ENCODE assay signal across 3 cellular contexts in the genomic region with DNA sequence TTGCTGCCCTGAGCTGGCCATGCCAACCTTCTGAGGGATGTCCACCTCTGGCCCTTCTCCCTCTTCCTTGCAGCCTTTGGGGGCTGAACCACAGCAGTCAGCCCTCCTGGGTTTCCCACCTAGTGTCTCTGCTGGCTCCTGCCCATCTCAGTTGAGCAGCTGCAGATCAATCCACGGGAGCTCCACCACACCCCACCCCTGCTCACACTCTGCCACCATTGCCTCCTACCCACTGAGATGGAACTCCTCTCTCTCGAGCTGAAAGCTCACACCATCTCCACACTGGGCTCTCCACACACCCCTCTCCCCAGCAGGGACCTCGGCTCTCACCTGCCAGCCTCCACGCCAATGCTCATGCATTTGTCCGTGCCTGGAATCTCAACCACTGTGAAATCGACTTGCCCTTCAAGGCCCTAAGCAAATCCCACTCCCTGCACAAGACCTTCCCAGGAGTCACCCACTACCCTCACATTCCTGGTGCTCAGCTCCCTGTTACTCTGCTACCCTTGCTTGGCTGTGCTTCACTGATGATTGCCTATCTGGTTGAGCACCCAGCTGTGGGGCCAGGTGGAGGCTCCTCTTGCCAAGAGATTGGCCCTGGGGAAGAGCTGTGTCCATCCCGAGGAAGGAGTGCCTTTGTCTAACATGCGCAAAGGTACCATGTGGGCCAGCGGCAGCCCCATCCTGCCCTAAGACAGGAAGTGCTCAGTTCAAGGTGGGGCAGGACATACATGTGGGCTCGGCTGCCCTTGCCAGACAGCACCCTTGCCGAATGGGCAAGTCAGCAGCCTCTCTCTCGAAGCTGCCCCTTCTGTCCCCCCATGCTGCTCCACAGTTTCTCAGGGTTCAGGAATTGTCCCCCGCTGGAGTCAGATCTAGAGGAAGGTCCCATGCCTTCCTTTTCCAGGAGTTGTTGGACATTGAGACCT.
TF ChIP-seq lines count a peak whose summit lies in the region.

No MANE protein-coding gene starts in this region.

TF ChIP-seq in SK-N-SH, 30 proteins besides CTCF, POLR2A, EP300 and RAD21:
- TF ChIP-seq SMC3 (IDR thresholded peaks at IDR 0.05; ENCODE audit: low read depth, low read length) (no peak), FOXJ3 (CRISPR knock-in tag; IDR thresholded peaks at IDR 0.05) (no peak), MEF2A (IDR thresholded peaks at IDR 0.05; ENCODE audit: borderline replicate concordance, low read depth) (no peak), FOXM1 (IDR thresholded peaks at IDR 0.05; ENCODE audit: low read depth) (no peak)

TF ChIP-seq in SK-N-SH treated with all-trans-retinoic acid at 6 μM for 48 hours, 23 proteins besides CTCF, POLR2A, EP300 and RAD21 (continued from another document):
- no peak for TF ChIP-seq ESRRG (CRISPR knock-in tag; IDR thresholded peaks at IDR 0.05)
- TF ChIP-seq, protein P1, sequence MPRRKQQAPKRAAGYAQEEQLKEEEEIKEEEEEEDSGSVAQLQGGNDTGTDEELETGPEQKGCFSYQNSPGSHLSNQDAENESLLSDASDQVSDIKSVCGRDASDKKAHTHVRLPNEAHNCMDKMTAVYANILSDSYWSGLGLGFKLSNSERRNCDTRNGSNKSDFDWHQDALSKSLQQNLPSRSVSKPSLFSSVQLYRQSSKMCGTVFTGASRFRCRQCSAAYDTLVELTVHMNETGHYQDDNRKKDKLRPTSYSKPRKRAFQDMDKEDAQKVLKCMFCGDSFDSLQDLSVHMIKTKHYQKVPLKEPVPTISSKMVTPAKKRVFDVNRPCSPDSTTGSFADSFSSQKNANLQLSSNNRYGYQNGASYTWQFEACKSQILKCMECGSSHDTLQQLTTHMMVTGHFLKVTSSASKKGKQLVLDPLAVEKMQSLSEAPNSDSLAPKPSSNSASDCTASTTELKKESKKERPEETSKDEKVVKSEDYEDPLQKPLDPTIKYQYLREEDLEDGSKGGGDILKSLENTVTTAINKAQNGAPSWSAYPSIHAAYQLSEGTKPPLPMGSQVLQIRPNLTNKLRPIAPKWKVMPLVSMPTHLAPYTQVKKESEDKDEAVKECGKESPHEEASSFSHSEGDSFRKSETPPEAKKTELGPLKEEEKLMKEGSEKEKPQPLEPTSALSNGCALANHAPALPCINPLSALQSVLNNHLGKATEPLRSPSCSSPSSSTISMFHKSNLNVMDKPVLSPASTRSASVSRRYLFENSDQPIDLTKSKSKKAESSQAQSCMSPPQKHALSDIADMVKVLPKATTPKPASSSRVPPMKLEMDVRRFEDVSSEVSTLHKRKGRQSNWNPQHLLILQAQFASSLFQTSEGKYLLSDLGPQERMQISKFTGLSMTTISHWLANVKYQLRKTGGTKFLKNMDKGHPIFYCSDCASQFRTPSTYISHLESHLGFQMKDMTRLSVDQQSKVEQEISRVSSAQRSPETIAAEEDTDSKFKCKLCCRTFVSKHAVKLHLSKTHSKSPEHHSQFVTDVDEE (CRISPR knock-in tag; IDR thresholded peaks at IDR 0.05) = no peak
TF ChIP-seq in SK-N-SH treated with all-trans-retinoic acid at 6 μM for 48 hours: peak in this region for 0.

TF ChIP-seq in HepG2, 621 proteins besides CTCF, POLR2A, EP300 and RAD21:
- no peak for TF ChIP-seq TP53 (CRISPR knock-in tag; conservative IDR thresholded peaks at IDR 0.05)
- no peak for TF ChIP-seq ZNF441 (CRISPR knock-in tag; IDR thresholded peaks at IDR 0.05; ENCODE audit: borderline replicate concordance)
- no peak for TF ChIP-seq NKX3-1 (CRISPR knock-in tag; IDR thresholded peaks at IDR 0.05)
- TF ChIP-seq KLF12 (CRISPR knock-in tag; IDR thresholded peaks at IDR 0.05; ENCODE audit: borderline replicate concordance) = no peak
- TF ChIP-seq, protein P2, sequence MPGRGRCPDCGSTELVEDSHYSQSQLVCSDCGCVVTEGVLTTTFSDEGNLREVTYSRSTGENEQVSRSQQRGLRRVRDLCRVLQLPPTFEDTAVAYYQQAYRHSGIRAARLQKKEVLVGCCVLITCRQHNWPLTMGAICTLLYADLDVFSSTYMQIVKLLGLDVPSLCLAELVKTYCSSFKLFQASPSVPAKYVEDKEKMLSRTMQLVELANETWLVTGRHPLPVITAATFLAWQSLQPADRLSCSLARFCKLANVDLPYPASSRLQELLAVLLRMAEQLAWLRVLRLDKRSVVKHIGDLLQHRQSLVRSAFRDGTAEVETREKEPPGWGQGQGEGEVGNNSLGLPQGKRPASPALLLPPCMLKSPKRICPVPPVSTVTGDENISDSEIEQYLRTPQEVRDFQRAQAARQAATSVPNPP (CRISPR knock-in tag; IDR thresholded peaks at IDR 0.05) = no peak
- no peak for TF ChIP-seq MEIS2 (CRISPR knock-in tag; IDR thresholded peaks at IDR 0.05)
- TF ChIP-seq, protein P3, sequence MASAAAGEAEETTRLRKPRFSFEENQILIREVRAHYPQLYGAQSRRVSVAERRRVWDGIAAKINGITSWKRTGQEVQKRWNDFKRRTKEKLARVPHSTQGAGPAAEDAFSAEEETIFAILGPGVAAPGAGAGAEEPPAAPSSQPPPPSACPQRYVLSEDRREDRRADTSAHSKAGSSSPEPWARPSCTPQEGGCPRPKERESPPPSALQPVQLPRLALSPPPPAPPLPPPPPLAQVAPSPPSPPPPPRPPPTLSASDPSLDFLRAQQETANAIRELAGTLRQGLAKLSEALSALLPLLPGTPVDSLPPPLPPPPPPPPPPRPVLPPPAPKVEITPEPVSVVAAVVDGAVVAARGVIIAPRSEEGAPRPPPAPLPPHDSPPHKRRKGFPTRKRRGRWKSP (CRISPR knock-in tag; IDR thresholded peaks at IDR 0.05) = no peak
- no peak for TF ChIP-seq TEAD3 (CRISPR knock-in tag; optimal IDR thresholded peaks at IDR 0.05; ENCODE audit: borderline replicate concordance)
- no peak for TF ChIP-seq CREB1 (IDR thresholded peaks at IDR 0.05)
- TF ChIP-seq CREB1 (CRISPR knock-in tag; IDR thresholded peaks at IDR 0.05) = no peak
- no peak for TF ChIP-seq PRMT3 (CRISPR knock-in tag; IDR thresholded peaks at IDR 0.05; ENCODE audit: borderline replicate concordance, low read depth)
- TF ChIP-seq NBN (conservative IDR thresholded peaks at IDR 0.05) = no peak
- no peak for TF ChIP-seq U2AF1 (optimal IDR thresholded peaks at IDR 0.05; ENCODE audit: low read depth, low read length)
- TF ChIP-seq JARID2 (CRISPR knock-in tag; IDR thresholded peaks at IDR 0.05; ENCODE audit: insufficient replicate concordance) = no peak
- no peak for TF ChIP-seq ZNF282 (IDR thresholded peaks at IDR 0.05; ENCODE audit: partially characterized antibody)
- TF ChIP-seq ZFP1 (CRISPR knock-in tag; IDR thresholded peaks at IDR 0.05) = no peak
